ENCODE assay signal across 15 cellular contexts in the genomic region with DNA sequence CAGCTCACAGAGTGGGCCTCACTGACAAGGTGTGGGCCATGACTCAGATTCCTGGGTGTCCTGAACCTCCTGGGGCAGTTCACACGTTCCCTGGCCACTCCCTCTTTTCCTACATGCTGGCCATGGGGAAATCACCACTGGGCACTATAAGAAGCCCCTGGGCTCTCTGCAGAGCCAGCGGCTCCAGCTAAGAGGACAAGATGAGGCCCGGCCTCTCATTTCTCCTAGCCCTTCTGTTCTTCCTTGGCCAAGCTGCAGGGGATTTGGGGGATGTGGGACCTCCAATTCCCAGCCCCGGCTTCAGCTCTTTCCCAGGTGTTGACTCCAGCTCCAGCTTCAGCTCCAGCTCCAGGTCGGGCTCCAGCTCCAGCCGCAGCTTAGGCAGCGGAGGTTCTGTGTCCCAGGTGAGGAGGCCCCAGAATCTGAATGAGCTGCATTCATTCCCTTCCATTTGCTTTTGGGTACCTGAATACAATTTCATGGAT. TPM values are rescaled to one million over a fixed set of nuclear protein-coding genes. Genes with fewer than 3 reads are reported as not detected.
"Had no signal": no experiment of that assay in that cellular context is flagged by ENCODE, and none has a peak within 500 bp of the region (broad histone marks: within the 10 kb centered on the region; RNA-seq: fewer than 3 reads in every experiment).

A gene with protein sequence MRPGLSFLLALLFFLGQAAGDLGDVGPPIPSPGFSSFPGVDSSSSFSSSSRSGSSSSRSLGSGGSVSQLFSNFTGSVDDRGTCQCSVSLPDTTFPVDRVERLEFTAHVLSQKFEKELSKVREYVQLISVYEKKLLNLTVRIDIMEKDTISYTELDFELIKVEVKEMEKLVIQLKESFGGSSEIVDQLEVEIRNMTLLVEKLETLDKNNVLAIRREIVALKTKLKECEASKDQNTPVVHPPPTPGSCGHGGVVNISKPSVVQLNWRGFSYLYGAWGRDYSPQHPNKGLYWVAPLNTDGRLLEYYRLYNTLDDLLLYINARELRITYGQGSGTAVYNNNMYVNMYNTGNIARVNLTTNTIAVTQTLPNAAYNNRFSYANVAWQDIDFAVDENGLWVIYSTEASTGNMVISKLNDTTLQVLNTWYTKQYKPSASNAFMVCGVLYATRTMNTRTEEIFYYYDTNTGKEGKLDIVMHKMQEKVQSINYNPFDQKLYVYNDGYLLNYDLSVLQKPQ (plus strand): TSS at position 177 of the 485 bp plus-strand sequence. CDS start 24 bp downstream, at position 201.

- H3K27ac Mint-ChIP-seq: activated naive CD4-positive, alpha-beta T cell treated with anti-CD3 and anti-CD28 coated beads, Interleukin-2, amount 50 U/mL, for 72 hours; memory B cell had no signal

- H3K4me3 Mint-ChIP-seq: memory B cell, neural crest cell had no signal

- H3K9me3 ChIP-seq: esophagus squamous epithelium, left lung, right atrium auricular region, tibial nerve had no signal

- H3K4me1 Mint-ChIP-seq: memory B cell, neural crest cell had no signal

- H3K4me1 ChIP-seq: esophagus squamous epithelium, left lung, right atrium auricular region, tibial nerve had no signal

- H3K36me3 ChIP-seq: brain microvascular endothelial cell, esophagus squamous epithelium, left lung, right atrium auricular region, tibial nerve had no signal

- ATAC-seq: activated naive CD4-positive, alpha-beta T cell treated with anti-CD3 and anti-CD28 coated beads, Interleukin-2, amount 50 U/mL, for 72 hours; left lung had no signal

- DNase-seq: activated effector memory CD4-positive, alpha-beta T cell treated with Interleukin-2 at 50 U/mL for 16 hours; activated T-cell treated with anti-CD3 and anti-CD28 coated beads, Interleukin-2, amount 50 U/mL, for 1 hour; amniotic stem cell; brain microvascular endothelial cell; esophagus squamous epithelium; foreskin fibroblast; glutamatergic neuron; left lung had no signal

- H3K27ac ChIP-seq: brain microvascular endothelial cell, esophagus squamous epithelium, right atrium auricular region, skin epidermis, tibial nerve had no signal

- H3K9me3 Mint-ChIP-seq: activated naive CD4-positive, alpha-beta T cell treated with anti-CD3 and anti-CD28 coated beads, Interleukin-2, amount 50 U/mL, for 72 hours; memory B cell; neural crest cell had no signal

- H3K27me3 ChIP-seq: brain microvascular endothelial cell, right atrium auricular region, tibial nerve had no signal

- H3K36me3 Mint-ChIP-seq: activated naive CD4-positive, alpha-beta T cell treated with anti-CD3 and anti-CD28 coated beads, Interleukin-2, amount 50 U/mL, for 72 hours; memory B cell had no signal

- H3K4me3 ChIP-seq: esophagus squamous epithelium, left lung, right atrium auricular region, skin epidermis had no signal

RNA-seq across cellular contexts. Expression of the gene that starts here (rescaled TPM):
- total RNA-seq: activated naive CD4-positive, alpha-beta T cell treated with anti-CD3 and anti-CD28 coated beads, Interleukin-2, amount 50 U/mL, for 72 hours; neural crest cell; T-helper 2 cell treated with Interferon-gamma antibody and Interleukin-4, amounts not matched to agents 100 ng/mL and 5 ng/mL, for 36 hours had no signal
